1 cellular context compared by ENCODE assay signal in the genomic region with DNA sequence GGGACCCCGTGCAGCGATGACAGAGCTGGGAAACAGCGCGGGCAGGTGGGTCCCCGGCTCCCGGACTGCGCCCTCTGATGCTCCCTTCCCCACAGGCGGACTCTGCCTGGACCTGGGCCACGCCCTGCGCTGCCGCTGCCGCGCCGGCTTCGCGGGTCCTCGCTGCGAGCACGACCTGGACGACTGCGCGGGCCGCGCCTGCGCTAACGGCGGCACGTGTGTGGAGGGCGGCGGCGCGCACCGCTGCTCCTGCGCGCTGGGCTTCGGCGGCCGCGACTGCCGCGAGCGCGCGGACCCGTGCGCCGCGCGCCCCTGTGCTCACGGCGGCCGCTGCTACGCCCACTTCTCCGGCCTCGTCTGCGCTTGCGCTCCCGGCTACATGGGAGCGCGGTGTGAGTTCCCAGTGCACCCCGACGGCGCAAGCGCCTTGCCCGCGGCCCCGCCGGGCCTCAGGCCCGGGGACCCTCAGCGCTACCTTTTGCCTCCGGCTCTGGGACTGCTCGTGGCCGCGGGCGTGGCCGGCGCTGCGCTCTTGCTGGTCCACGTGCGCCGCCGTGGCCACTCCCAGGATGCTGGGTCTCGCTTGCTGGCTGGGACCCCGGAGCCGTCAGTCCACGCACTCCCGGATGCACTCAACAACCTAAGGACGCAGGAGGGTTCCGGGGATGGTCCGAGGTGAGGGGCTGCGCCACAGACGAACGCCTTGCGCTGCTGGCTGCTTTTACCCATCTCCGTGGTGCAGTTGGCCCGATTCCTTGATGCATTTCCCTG.
A peak's percentile ranks its signal among the peaks of the same experiment; 100 is the strongest.
TF ChIP-seq lines count a peak whose summit lies in the region.

No MANE protein-coding gene starts in this region.

TF ChIP-seq in HepG2, 621 proteins besides CTCF, POLR2A, EP300 and RAD21 (continued from another document):
- TF ChIP-seq ZBTB46 (CRISPR knock-in tag; IDR thresholded peaks at IDR 0.05; ENCODE audit: borderline replicate concordance): no peak
- no peak for TF ChIP-seq RAD51 (IDR thresholded peaks at IDR 0.05; ENCODE audit: borderline replicate concordance)
- TF ChIP-seq, protein P1, sequence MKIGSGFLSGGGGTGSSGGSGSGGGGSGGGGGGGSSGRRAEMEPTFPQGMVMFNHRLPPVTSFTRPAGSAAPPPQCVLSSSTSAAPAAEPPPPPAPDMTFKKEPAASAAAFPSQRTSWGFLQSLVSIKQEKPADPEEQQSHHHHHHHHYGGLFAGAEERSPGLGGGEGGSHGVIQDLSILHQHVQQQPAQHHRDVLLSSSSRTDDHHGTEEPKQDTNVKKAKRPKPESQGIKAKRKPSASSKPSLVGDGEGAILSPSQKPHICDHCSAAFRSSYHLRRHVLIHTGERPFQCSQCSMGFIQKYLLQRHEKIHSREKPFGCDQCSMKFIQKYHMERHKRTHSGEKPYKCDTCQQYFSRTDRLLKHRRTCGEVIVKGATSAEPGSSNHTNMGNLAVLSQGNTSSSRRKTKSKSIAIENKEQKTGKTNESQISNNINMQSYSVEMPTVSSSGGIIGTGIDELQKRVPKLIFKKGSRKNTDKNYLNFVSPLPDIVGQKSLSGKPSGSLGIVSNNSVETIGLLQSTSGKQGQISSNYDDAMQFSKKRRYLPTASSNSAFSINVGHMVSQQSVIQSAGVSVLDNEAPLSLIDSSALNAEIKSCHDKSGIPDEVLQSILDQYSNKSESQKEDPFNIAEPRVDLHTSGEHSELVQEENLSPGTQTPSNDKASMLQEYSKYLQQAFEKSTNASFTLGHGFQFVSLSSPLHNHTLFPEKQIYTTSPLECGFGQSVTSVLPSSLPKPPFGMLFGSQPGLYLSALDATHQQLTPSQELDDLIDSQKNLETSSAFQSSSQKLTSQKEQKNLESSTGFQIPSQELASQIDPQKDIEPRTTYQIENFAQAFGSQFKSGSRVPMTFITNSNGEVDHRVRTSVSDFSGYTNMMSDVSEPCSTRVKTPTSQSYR (CRISPR knock-in tag; IDR thresholded peaks at IDR 0.05; ENCODE audit: borderline replicate concordance): peak; percentile 58; the same call in 1 of the 2 replicates
- TF ChIP-seq ZNF256 (CRISPR knock-in tag; conservative IDR thresholded peaks at IDR 0.05): peak; percentile 94
- TF ChIP-seq SPEN (CRISPR knock-in tag; IDR thresholded peaks at IDR 0.05; ENCODE audit: low read depth): peak; percentile 81
- TF ChIP-seq, protein P2, sequence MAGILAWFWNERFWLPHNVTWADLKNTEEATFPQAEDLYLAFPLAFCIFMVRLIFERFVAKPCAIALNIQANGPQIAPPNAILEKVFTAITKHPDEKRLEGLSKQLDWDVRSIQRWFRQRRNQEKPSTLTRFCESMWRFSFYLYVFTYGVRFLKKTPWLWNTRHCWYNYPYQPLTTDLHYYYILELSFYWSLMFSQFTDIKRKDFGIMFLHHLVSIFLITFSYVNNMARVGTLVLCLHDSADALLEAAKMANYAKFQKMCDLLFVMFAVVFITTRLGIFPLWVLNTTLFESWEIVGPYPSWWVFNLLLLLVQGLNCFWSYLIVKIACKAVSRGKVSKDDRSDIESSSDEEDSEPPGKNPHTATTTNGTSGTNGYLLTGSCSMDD (CRISPR knock-in tag; IDR thresholded peaks at IDR 0.05): peak; percentile 84; the same call in 1 of the 2 replicates
- TF ChIP-seq MXD4 (CRISPR knock-in tag; IDR thresholded peaks at IDR 0.05): no peak; the same call in 1 of the 2 replicates
- no peak for TF ChIP-seq PLSCR1 (CRISPR knock-in tag; IDR thresholded peaks at IDR 0.05; ENCODE audit: borderline replicate concordance)
- no peak for TF ChIP-seq KAT2B (IDR thresholded peaks at IDR 0.05; ENCODE audit: borderline replicate concordance, low read depth, low read length)
- no peak for TF ChIP-seq ZHX2 (IDR thresholded peaks at IDR 0.05; ENCODE audit: low read depth)
- peak; percentile 98 for TF ChIP-seq ZHX2 (CRISPR knock-in tag; IDR thresholded peaks at IDR 0.05; ENCODE audit: borderline replicate concordance)
- TF ChIP-seq ZNF512 (CRISPR knock-in tag; IDR thresholded peaks at IDR 0.05): no peak
- no peak for TF ChIP-seq KLF9 (CRISPR knock-in tag; IDR thresholded peaks at IDR 0.05; ENCODE audit: low read depth)
- TF ChIP-seq ZNF557 (CRISPR knock-in tag; IDR thresholded peaks at IDR 0.05): peak; percentile 91; the same call in 1 of the 2 replicates
- peak; percentile 89 for TF ChIP-seq TSC22D2 (CRISPR knock-in tag; IDR thresholded peaks at IDR 0.05; ENCODE audit: borderline replicate concordance)
- TF ChIP-seq NFATC3 (CRISPR knock-in tag; IDR thresholded peaks at IDR 0.05): no peak
- TF ChIP-seq, protein P3, sequence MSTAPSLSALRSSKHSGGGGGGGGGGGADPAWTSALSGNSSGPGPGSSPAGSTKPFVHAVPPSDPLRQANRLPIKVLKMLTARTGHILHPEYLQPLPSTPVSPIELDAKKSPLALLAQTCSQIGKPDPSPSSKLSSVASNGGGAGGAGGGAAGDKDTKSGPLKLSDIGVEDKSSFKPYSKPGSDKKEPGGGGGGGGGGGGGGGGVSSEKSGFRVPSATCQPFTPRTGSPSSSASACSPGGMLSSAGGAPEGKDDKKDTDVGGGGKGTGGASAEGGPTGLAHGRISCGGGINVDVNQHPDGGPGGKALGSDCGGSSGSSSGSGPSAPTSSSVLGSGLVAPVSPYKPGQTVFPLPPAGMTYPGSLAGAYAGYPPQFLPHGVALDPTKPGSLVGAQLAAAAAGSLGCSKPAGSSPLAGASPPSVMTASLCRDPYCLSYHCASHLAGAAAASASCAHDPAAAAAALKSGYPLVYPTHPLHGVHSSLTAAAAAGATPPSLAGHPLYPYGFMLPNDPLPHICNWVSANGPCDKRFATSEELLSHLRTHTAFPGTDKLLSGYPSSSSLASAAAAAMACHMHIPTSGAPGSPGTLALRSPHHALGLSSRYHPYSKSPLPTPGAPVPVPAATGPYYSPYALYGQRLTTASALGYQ (CRISPR knock-in tag; IDR thresholded peaks at IDR 0.05): peak; percentile 80
- 0 out of 2 replicates have a peak, but pooled peaks have one; percentile 42 for TF ChIP-seq ZNF264 (CRISPR knock-in tag; IDR thresholded peaks at IDR 0.05)
- TF ChIP-seq ADNP (CRISPR knock-in tag; IDR thresholded peaks at IDR 0.05): no peak
- TF ChIP-seq TRIM24 (CRISPR knock-in tag; IDR thresholded peaks at IDR 0.05): no peak
- no peak for TF ChIP-seq ZNF83 (CRISPR knock-in tag; IDR thresholded peaks at IDR 0.05; ENCODE audit: borderline replicate concordance)
- TF ChIP-seq CBX1 (IDR thresholded peaks at IDR 0.05; ENCODE audit: low read depth): no peak
- peak; percentile 94 for TF ChIP-seq RFXAP (CRISPR knock-in tag; IDR thresholded peaks at IDR 0.05; ENCODE audit: borderline replicate concordance)
- TF ChIP-seq BORCS8-MEF2B (CRISPR knock-in tag; IDR thresholded peaks at IDR 0.05): peak; percentile 96
- peak; percentile 93 for TF ChIP-seq ZXDC (CRISPR knock-in tag; IDR thresholded peaks at IDR 0.05)
- TF ChIP-seq, protein P4, sequence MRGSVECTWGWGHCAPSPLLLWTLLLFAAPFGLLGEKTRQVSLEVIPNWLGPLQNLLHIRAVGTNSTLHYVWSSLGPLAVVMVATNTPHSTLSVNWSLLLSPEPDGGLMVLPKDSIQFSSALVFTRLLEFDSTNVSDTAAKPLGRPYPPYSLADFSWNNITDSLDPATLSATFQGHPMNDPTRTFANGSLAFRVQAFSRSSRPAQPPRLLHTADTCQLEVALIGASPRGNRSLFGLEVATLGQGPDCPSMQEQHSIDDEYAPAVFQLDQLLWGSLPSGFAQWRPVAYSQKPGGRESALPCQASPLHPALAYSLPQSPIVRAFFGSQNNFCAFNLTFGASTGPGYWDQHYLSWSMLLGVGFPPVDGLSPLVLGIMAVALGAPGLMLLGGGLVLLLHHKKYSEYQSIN (CRISPR knock-in tag; IDR thresholded peaks at IDR 0.05; ENCODE audit: borderline replicate concordance): no peak
- TF ChIP-seq TGIF2 (CRISPR knock-in tag; IDR thresholded peaks at IDR 0.05): peak; percentile 49; the same call in 1 of the 2 replicates
- TF ChIP-seq CCAR2 (optimal IDR thresholded peaks at IDR 0.05; ENCODE audit: low read depth, low read length): no peak
- no peak for TF ChIP-seq ATRX (CRISPR knock-in tag; IDR thresholded peaks at IDR 0.05; ENCODE audit: borderline replicate concordance)
- peak; percentile 95 for TF ChIP-seq RNF2 (conservative IDR thresholded peaks at IDR 0.05; ENCODE audit: low read depth)
- peak; percentile 79; the same call in 1 of the 2 replicates for TF ChIP-seq ZNF549 (CRISPR knock-in tag; IDR thresholded peaks at IDR 0.05)
- peak in 1 of 2 experiments; percentile 86; a peak in 2 of 4 replicates for TF ChIP-seq KLF16 (CRISPR knock-in tag; IDR thresholded peaks at IDR 0.05)
TF ChIP-seq in HepG2: peak in this region for 268.
